8 cellular contexts compared by ENCODE assay signal in genomic region chr20:33810885-33811762, GRCh38. TPM values are rescaled to one million over a fixed set of nuclear protein-coding genes. Genes with fewer than 3 reads are reported as not detected.
DNase-seq lines count a peak whose midpoint lies in the region; ATAC-seq, FAIRE-seq and TF ChIP-seq lines count a peak whose summit lies in the region.

TSS of gene CHMP4B (plus strand) at chr20:33811348. CDS start at chr20:33811469, 121 bp downstream.

- no peak within 1 kb of the TSS for H2BK20ac ChIP-seq in H1 (ENCODE audit: low read length)

- H3K79me1 ChIP-seq in H1 (ENCODE audit: low read depth, low read length) (peaks cover 23% of the 10 kb centered on the region), mesenchymal stem cell (replicated peaks; ENCODE audit: low read length, poor library complexity, severe bottlenecking) (no peaks in the 10 kb centered on the region)

- H2BK120ac ChIP-seq in H1 (replicated peaks; ENCODE audit: low read depth, low read length) (no peak within 1 kb of the TSS), mesenchymal stem cell (ENCODE audit: low read depth, low read length) (peak within 1 kb of the TSS; percentile 90)

- peak; percentile 99 for DNase-seq in COLO668 (lab: John Stamatoyannopoulos, UW; ENCODE audit: unreplicated experiment)
- peak; percentile 98 for DNase-seq in HT1080 (ENCODE audit: low read depth)
- peak; percentile 98 for DNase-seq in NOMO-1 treated with DMSO at 0.1 percent for 48 hours (lab: John Stamatoyannopoulos, UW; ENCODE audit: unreplicated experiment)
- peak; percentile 93 to 96 (median 96) for DNase-seq in activated CD8-positive, alpha-beta memory T cell treated with anti-CD3 and anti-CD28 coated beads for 48 hours (ENCODE audit: low read depth in 2 of 3, low spot score in 2 of 3)
- DNase-seq in H1 (ENCODE audit: low read depth in 1 of 2, low spot score in 2 of 2) = peak; percentile 85 to 95
- peak; percentile 99 for DNase-seq in mesenchymal stem cell
- DNase-seq in stimulated activated CD8-positive, alpha-beta memory T cell treated with anti-CD3 and anti-CD28 coated beads, Interleukin-12 subunit alpha, Interleukin-12 subunit beta, amount 100 ng/mL, for 4 hours (ENCODE audit: low read depth) = peak; percentile 97

- no peak within 1 kb of the TSS for H4K5ac ChIP-seq in H1 (ENCODE audit: insufficient read length, low read depth, low read length)

- H2BK15ac ChIP-seq in H1 (ENCODE audit: low read length) = 0 out of 2 replicates have a peak within 1 kb of the TSS, but pooled peaks have one; percentile 61
- no peak within 1 kb of the TSS for H2BK15ac ChIP-seq in mesenchymal stem cell (ENCODE audit: low read depth, poor library complexity, severe bottlenecking)

- peaks cover 3 to 8% (median 6%) of the 10 kb centered on the region in 4 experiments; a peak in 6 of 7 replicates for H3K4me1 ChIP-seq in H1 (replicated peaks in 1 of 4; ENCODE audit: control insufficient read depth in 3 of 4, insufficient read depth in 4 of 4, low read length in 3 of 4)
- peaks cover 9% of the 10 kb centered on the region for H3K4me1 ChIP-seq in mesenchymal stem cell (ENCODE audit: control insufficient read depth, insufficient read depth, low read depth, low read length)

- H3K23ac ChIP-seq in H1 (ENCODE audit: insufficient read length) (no peak within 1 kb of the TSS), mesenchymal stem cell (ENCODE audit: low read length in 2 of 2) (peak within 1 kb of the TSS in 1 of 2 experiments; percentile 94)

- H3K36me3 ChIP-seq in H1 (ENCODE audit: control insufficient read depth in 2 of 4, insufficient read depth in 4 of 4, low read length in 3 of 4) (peaks cover 0 to 6% (median 0%) of the 10 kb centered on the region in 4 experiments; a peak in 1 of 8 replicates), mesenchymal stem cell (ENCODE audit: control insufficient read depth in 1 of 2, insufficient read depth in 2 of 2, low read depth in 1 of 2, low read length in 2 of 2) (peaks cover 4 to 9% of the 10 kb centered on the region in 2 experiments)

- H2AFZ ChIP-seq in H1 (ENCODE audit: low read length) (0 out of 2 replicates have a peak within 1 kb of the TSS, but pooled peaks have one; percentile 7), mesenchymal stem cell (ENCODE audit: low read depth, low read length) (no peak within 1 kb of the TSS)

- WGBS in H1 (ENCODE audit: extremely low coverage in 1 of 2, insufficient coverage in 1 of 2, insufficient read length in 1 of 2, insufficient replicate concordance in 2 of 2, low coverage in 1 of 2, low lambda C conversion rate in 2 of 2, missing lambda C conversion rate in 1 of 2), 2 experiments = 3% methylated on average over 35 of the region's 70 CpGs; no CpG with 5 or more reads in 1 of the 2 experiments
- WGBS in mesenchymal stem cell = under 1% methylated on average over 51 of the region's 70 CpGs

- H3K4me2 ChIP-seq in H1 (ENCODE audit: insufficient read depth in 1 of 2, low read depth in 2 of 2, low read length in 2 of 2) (peak within 1 kb of the TSS; percentile 93 to 98), mesenchymal stem cell (ENCODE audit: low read length, poor library complexity, severe bottlenecking) (peak within 1 kb of the TSS; percentile 65)

- H3K18ac ChIP-seq in H1 (ENCODE audit: extremely low read depth, low read length) (peak within 1 kb of the TSS; percentile 71), mesenchymal stem cell (ENCODE audit: low read depth in 1 of 2, low read length in 2 of 2) (peak within 1 kb of the TSS; percentile 69 to 72)

- H3K14ac ChIP-seq in H1 (ENCODE audit: insufficient read length) = no peak within 1 kb of the TSS
- peak within 1 kb of the TSS; percentile 12 to 62 for H3K14ac ChIP-seq in mesenchymal stem cell (ENCODE audit: low read length in 2 of 2)

- H3K9me3 ChIP-seq in H1 (ENCODE audit: insufficient read depth in 2 of 2, low read depth in 1 of 2, low read length in 1 of 2) (no peaks in the 10 kb centered on the region), mesenchymal stem cell (ENCODE audit: control insufficient read depth, low read length) (no peaks in the 10 kb centered on the region)

- H4K8ac ChIP-seq in H1 (ENCODE audit: extremely low read depth, insufficient read depth, low read length) (peak within 1 kb of the TSS; percentile 72; the same call in 1 of the 2 replicates), mesenchymal stem cell (ENCODE audit: low read length) (peak within 1 kb of the TSS; percentile 83)

- peaks cover 25 to 47% of the 10 kb centered on the region in 2 experiments for H3K79me2 ChIP-seq in H1 (ENCODE audit: control insufficient read depth in 1 of 2, insufficient read depth in 2 of 2, low read length in 2 of 2)

- H3K9ac ChIP-seq in H1 (replicated peaks in 1 of 4; ENCODE audit: extremely low read depth in 1 of 4, low read depth in 3 of 4, low read length in 3 of 4) (peak within 1 kb of the TSS; percentile 72 to 92 (median 84)), mesenchymal stem cell (ENCODE audit: low read length) (peak within 1 kb of the TSS; percentile 100)

- POLR2A ChIA-PET in H1 (lab: Charles Lee; ENCODE audit: partially characterized antibody) = interaction anchor here (1.1 to 5.6 kb wide), 2 partner anchors 14 to 20 kb away, joined by 3 to 21 read pairs; no protein-coding TSS in a partner anchor

- peak; percentile 95 for ATAC-seq in GM21360 (IDR thresholded peaks at IDR 0.05; ENCODE audit: unreplicated experiment)

- no peaks in the 10 kb centered on the region for H3K27me3 ChIP-seq in H1 (replicated peaks in 1 of 4; ENCODE audit: control insufficient read depth in 3 of 4, extremely low read depth in 1 of 4, insufficient read depth in 3 of 4, low read length in 3 of 4)
- no peaks in the 10 kb centered on the region for H3K27me3 ChIP-seq in mesenchymal stem cell (ENCODE audit: control insufficient read depth in 1 of 2, insufficient read depth in 1 of 2, low read length in 2 of 2)

- peaks cover 12 to 16% of the 10 kb centered on the region in 2 experiments for H4K20me1 ChIP-seq in H1 (replicated peaks in 1 of 2; ENCODE audit: control insufficient read depth in 1 of 2, insufficient read depth in 2 of 2, low read length in 2 of 2)

- peaks cover 9% of the 10 kb centered on the region for H3K23me2 ChIP-seq in H1 (ENCODE audit: low read depth, low read length)

- peak in 1 of 2 experiments; percentile 64; a peak in 2 of 3 replicates for TF ChIP-seq POLR2A in H1 (IDR thresholded peaks at IDR 0.05; ENCODE audit: control extremely low read depth in 1 of 2, low read depth in 2 of 2, low read length in 2 of 2)

- H2BK5ac ChIP-seq in H1 (ENCODE audit: low read depth, low read length) (peak within 1 kb of the TSS; percentile 68; the same call in 1 of the 2 replicates), mesenchymal stem cell (ENCODE audit: low read depth, low read length, poor library complexity, severe bottlenecking) (peak within 1 kb of the TSS; percentile 74)

- FAIRE-seq in H1 (lab: Jason Lieb, UNC) = no peak

- peak within 1 kb of the TSS; percentile 86 for H3K56ac ChIP-seq in H1 (replicated peaks; ENCODE audit: insufficient read length, low read depth, low read length)

- H3K4me3 ChIP-seq in H1 (ENCODE audit: extremely low read depth in 1 of 4, insufficient read depth in 2 of 4, low read depth in 3 of 4, low read length in 4 of 4) = peak within 1 kb of the TSS; percentile 77 to 96 (median 94)
- H3K4me3 ChIP-seq in mesenchymal stem cell (ENCODE audit: insufficient read depth in 1 of 2, low read depth in 1 of 2, low read length in 2 of 2) = peak within 1 kb of the TSS; percentile 68 to 98

- no peak within 1 kb of the TSS for H2AK5ac ChIP-seq in H1 (ENCODE audit: low read depth, low read length)
- peak within 1 kb of the TSS; percentile 15 for H2AK5ac ChIP-seq in mesenchymal stem cell (ENCODE audit: low read length, severe bottlenecking)

- TF ChIP-seq CTCF in H1 (IDR thresholded peaks at IDR 0.05; ENCODE audit: control extremely low read depth in 1 of 3, insufficient read depth in 1 of 3, low read depth in 1 of 3, low read length in 3 of 3) = no peak

- H2BK12ac ChIP-seq in H1 (ENCODE audit: low read depth, low read length) (0 out of 2 replicates have a peak within 1 kb of the TSS, but pooled peaks have one; percentile 27), mesenchymal stem cell (ENCODE audit: low read length in 2 of 2) (peak within 1 kb of the TSS; percentile 12 to 54)

- no peak for TF ChIP-seq RAD21 in H1 (IDR thresholded peaks at IDR 0.05 in 1 of 2, conservative IDR thresholded peaks at IDR 0.05 in 1 of 2; ENCODE audit: low read depth in 2 of 2, low read length in 2 of 2)

- TF ChIP-seq EP300 in H1 (IDR thresholded peaks at IDR 0.05; ENCODE audit: borderline replicate concordance in 1 of 2, low read depth in 2 of 2, low read length in 2 of 2) = no peak

- H3K27ac ChIP-seq in H1 (ENCODE audit: low read depth, low read length) = peak within 1 kb of the TSS; percentile 70
- peak within 1 kb of the TSS; percentile 87 for H3K27ac ChIP-seq in mesenchymal stem cell (ENCODE audit: low read length, poor library complexity, severe bottlenecking)

- H4K91ac ChIP-seq in H1 (replicated peaks; ENCODE audit: insufficient read length, low read length) = no peak within 1 kb of the TSS
- peak within 1 kb of the TSS; percentile 79 for H4K91ac ChIP-seq in mesenchymal stem cell (ENCODE audit: low read length)

- CTCF ChIA-PET in H1 (lab: Charles Lee; ENCODE audit: partially characterized antibody) = interaction anchor here (0.6 to 1.4 kb wide), 6 partner anchors 14 to 279 kb away, joined by 3 to 4 read pairs (median 3); no protein-coding TSS in a partner anchor

- H3K4ac ChIP-seq in H1 (replicated peaks; ENCODE audit: insufficient read length, low read depth, low read length) = no peak within 1 kb of the TSS
- H3K4ac ChIP-seq in mesenchymal stem cell (ENCODE audit: low read depth in 1 of 2, low read length in 2 of 2) = peak within 1 kb of the TSS; percentile 49 to 71

TF ChIP-seq in H1, 55 proteins besides CTCF, POLR2A, EP300 and RAD21 (continues in another document):
- TF ChIP-seq POLR2AphosphoS5 (IDR thresholded peaks at IDR 0.05; ENCODE audit: low read depth, low read length) (0 out of 2 replicates have a peak, but pooled peaks have one; percentile 22), CHD1 (IDR thresholded peaks at IDR 0.05; ENCODE audit: low read depth, low read length) (no peak), JUND (IDR thresholded peaks at IDR 0.05; ENCODE audit: low read length) (no peak)

RNA-seq across cellular contexts. Expression of gene CHMP4B, which starts in this region (rescaled TPM):
- total RNA-seq in HT1080 (2014; rRNA removed; shearing (Covaris generic)) = 24.2 and 40.8 TPM in 2 replicates
- polyA plus RNA-seq in HT1080 (2015; cell fraction: cytosol; rRNA removed) = 83.9 and 85.5 TPM in 2 replicates
- 20.2 and 24.9 TPM in 2 replicates for polyA plus RNA-seq in HT1080 (2015; cell fraction: nucleus; rRNA removed)
- total RNA-seq in H1 (2021; fragmentation: NEBNext Ultra II Directional; extraction: Animal tissue kit (Norgen Biotek cat#: 25700)) = 66.3 and 67.8 TPM in 2 replicates
- polyA plus RNA-seq in H1 (2011; rRNA removed) = 36.6 and 38.6 TPM in 2 replicates
- 48.6 TPM for polyA plus RNA-seq in H1 (2011; cell fraction: cytosol; rRNA removed)
- polyA plus RNA-seq in H1 (2011; cell fraction: nucleus; rRNA removed) = 20.5 TPM
- polyA plus RNA-seq in H1 (2012, experiment 1 of 2) = 76.9 to 86.3 TPM (median 81.8 TPM) in 4 replicates
- polyA plus RNA-seq in H1 (2012, experiment 2 of 2) = 40.9 TPM
- polyA plus RNA-seq in H1 (2013, experiment 1 of 2) = 48.0 TPM
- 51.2 TPM for polyA plus RNA-seq in H1 (2013, experiment 2 of 2)
- polyA minus RNA-seq in H1 (2011; rRNA and poly(A)+ RNA removed) = 9.7 and 10.7 TPM in 2 replicates
- 23.8 TPM for polyA minus RNA-seq in H1 (2011; cell fraction: cytosol; rRNA and poly(A)+ RNA removed)
- 10.0 TPM for polyA minus RNA-seq in H1 (2011; cell fraction: nucleus; rRNA and poly(A)+ RNA removed)
- polyA plus RNA-seq in mesenchymal stem cell (2013, experiment 1 of 2) = 93.8 TPM
- polyA plus RNA-seq in mesenchymal stem cell (2013, experiment 2 of 2) = 92.8 TPM

Comparison
In these comparisons a context has a peak if more than half of its experiments do, and no peak if none do; other contexts are left out.
1. Peak in every context shown above with its lines: DNase-seq, ATAC-seq, H3K4me3 ChIP-seq and H3K27ac ChIP-seq.